Comparison of ENCODE assay signal across 32 cellular contexts in the genomic region with DNA sequence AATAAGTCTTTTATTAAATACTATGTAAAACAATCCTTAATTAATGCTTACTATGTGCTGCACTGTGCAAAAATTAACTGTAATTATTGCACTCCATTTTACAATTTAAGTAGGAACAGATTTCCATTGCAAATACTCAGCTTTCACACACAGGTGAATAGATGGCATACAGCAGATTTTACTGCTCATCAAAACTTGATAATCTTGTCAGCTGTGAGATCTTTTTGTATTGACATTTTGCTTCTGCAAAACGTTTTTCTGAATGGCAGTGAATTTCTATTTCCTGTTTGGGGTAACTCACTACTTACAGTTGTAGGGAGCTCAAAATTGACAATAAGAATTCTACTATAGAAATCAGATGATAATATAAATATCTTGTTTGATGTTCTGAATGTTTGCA.
"Had no signal": no experiment of that assay in that cellular context is flagged by ENCODE, and none has a peak within 500 bp of the region (broad histone marks: within the 10 kb centered on the region; RNA-seq: fewer than 3 reads in every experiment).

No MANE protein-coding gene starts in this region.

- H3K27ac ChIP-seq: adrenal gland, ascending aorta, body of pancreas, brain microvascular endothelial cell, breast epithelium, cardiac muscle cell had no signal

- H3K36me3 ChIP-seq: adrenal gland, ascending aorta, brain microvascular endothelial cell, breast epithelium, cardiac muscle cell had no signal

- H3K4me3 ChIP-seq: adrenal gland, ascending aorta, body of pancreas, breast epithelium, cardiac muscle cell had no signal

- H3K27me3 ChIP-seq: adrenal gland, ascending aorta, body of pancreas, brain microvascular endothelial cell, breast epithelium, cardiac muscle cell had no signal

- H3K4me1 ChIP-seq: ascending aorta, body of pancreas, breast epithelium had no signal

- ATAC-seq: activated naive CD4-positive, alpha-beta T cell treated with anti-CD3 and anti-CD28 coated beads, Interleukin-2, amount 50 U/mL, for 72 hours; activated naive CD8-positive, alpha-beta T cell treated with anti-CD3 and anti-CD28 coated beads, Interleukin-2, amount 50 U/mL, for 24 hours; activated T-cell treated with anti-CD3 and anti-CD28 coated beads, Interleukin-2, amount 50 U/mL, for 4 hours; activated T-cell treated with anti-CD3 and anti-CD28 coated beads, Interleukin-2, amount 50 U/mL, for 72 hours; activated T-helper 17 cell treated with anti-CD3 and anti-CD28 coated beads, Interleukin-2, amount 50 U/mL, for 72 hours; body of pancreas had no signal

- DNase-seq: activated effector memory CD4-positive, alpha-beta T cell treated with anti-CD3 and anti-CD28 coated beads, Interleukin-2, amount 50 U/mL, for 16 hours; activated effector memory CD4-positive, alpha-beta T cell treated with Interleukin-2 at 50 U/mL for 16 hours; activated gamma-delta T cell; activated gamma-delta T cell treated with Interleukin-2 at 50 U/mL for 16 hours; activated naive CD4-positive, alpha-beta T cell; activated naive CD4-positive, alpha-beta T cell treated with anti-CD3 and anti-CD28 coated beads for 36 hours; activated naive CD4-positive, alpha-beta T cell treated with anti-CD3 and anti-CD28 coated beads, Interleukin-2, amount 10 ng/mL, durations not matched to agents 7 days and 5 days; activated naive CD4-positive, alpha-beta T cell treated with anti-CD3 and anti-CD28 coated beads, Interleukin-2, amount 50 U/mL, for 16 hours; activated naive CD4-positive, alpha-beta T cell treated with Interleukin-2 at 50 U/mL for 16 hours; activated naive CD8-positive, alpha-beta T cell treated with anti-CD3 and anti-CD28 coated beads for 36 hours; activated naive CD8-positive, alpha-beta T cell treated with anti-CD3 and anti-CD28 coated beads, Interleukin-2, amount 10 ng/mL, durations not matched to agents 7 days and 5 days; activated naive CD8-positive, alpha-beta T cell treated with anti-CD3 and anti-CD28 coated beads, Interleukin-2, amount 50 U/mL, for 24 hours; activated T-cell treated with anti-CD3 and anti-CD28 coated beads, Interleukin-2, amount 50 U/mL, for 1 hour; activated T-cell treated with anti-CD3 and anti-CD28 coated beads, Interleukin-2, amount 50 U/mL, for 24 hours; activated T-cell treated with anti-CD3 and anti-CD28 coated beads, Interleukin-2, amount 50 U/mL, for 4 hours; activated T-cell treated with anti-CD3 and anti-CD28 coated beads, Interleukin-2, amount 50 U/mL, for 48 hours; activated T-cell treated with anti-CD3 and anti-CD28 coated beads, Interleukin-2, amount 50 U/mL, for 72 hours; adrenal gland; amniotic stem cell; amygdala; anterior cingulate cortex; aorta; body of pancreas; brain microvascular endothelial cell; caudate nucleus; central memory CD4-positive, alpha-beta T cell; cerebellar nuclear complex had no signal

- H3K9me3 ChIP-seq: adrenal gland, ascending aorta, body of pancreas had no signal
